In the genomic region with DNA sequence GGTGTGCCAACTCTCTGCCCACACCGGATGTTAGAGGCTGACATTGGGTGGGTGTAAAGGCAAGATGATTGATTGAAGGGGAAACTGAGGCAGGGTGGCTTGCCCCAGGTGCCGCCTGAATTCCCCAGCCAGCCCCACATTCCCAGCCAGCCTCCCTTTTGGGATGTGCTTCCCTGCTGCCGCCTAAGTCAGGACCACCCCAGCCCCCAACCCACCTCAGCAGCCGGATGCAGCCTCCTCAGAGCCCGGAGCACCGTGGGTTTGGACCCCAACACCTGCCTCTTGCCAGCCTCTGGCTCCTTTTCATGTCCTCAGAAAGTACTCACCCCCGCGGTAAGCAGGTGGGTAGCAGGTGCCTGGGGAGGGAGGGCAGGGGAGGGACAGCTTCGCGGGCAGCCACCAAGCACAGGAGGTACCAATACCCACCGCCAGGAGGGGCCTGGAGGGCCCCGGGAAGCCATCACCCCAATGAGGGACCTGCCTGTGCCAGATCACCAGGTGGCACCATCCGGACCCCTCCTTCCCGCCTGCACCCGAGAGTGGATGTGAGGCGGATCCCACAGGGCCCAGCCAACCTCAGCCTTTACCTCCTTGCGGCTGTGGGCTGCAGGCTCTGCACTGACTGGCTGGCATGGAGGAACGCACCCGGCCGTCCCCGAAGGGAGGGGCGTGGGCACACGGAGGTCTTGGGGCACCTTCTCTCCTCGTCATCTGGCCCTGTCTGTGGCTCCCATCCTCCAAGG, we compare ENCODE assay signal across 11 cellular contexts.
DNase-seq lines count a peak whose midpoint lies in the region; ATAC-seq, FAIRE-seq and TF ChIP-seq lines count a peak whose summit lies in the region.
"Had no signal": no experiment of that assay in that cellular context is flagged by ENCODE, and none has a peak within 500 bp of the region (broad histone marks: within the 10 kb centered on the region; RNA-seq: fewer than 3 reads in every experiment).

No MANE protein-coding gene starts in this region.

- TF ChIP-seq CTCF in GM12878 (IDR thresholded peaks at IDR 0.05 in 2 of 3, conservative IDR thresholded peaks at IDR 0.05 in 1 of 3; ENCODE audit: control insufficient read depth in 2 of 3, extremely low read depth in 1 of 3, insufficient read depth in 1 of 3, low read depth in 3 of 3, low read length in 3 of 3), result peak in 2 of 3 experiments; percentile 7 to 29; a peak in 1 of 6 replicates

- H3K4me3 ChIP-seq in GM12878, result no peak overlapping the region
- H3K4me3 ChIP-seq: sigmoid colon, thoracic aorta had no signal

- intact Hi-C loops in activated CD4-positive, alpha-beta memory T cell treated with anti-CD3 and anti-CD28 coated beads for 36 hours (cut with micrococcal nuclease), result loop anchor here (1.0 kb wide), 1 partner anchor 181 kb away; no protein-coding TSS in a partner anchor
- intact Hi-C loops in GM12878 (cut with micrococcal nuclease; ENCODE audit: unreplicated experiment) (loop anchor here (1.0 to 5.0 kb wide), 2 partner anchors 120 to 180 kb away; no protein-coding TSS in a partner anchor), sciatic nerve (cut with DNase I) (no loop called here)

- no TSS peak for BruUV-seq in GM12878 (replicated peaks; lab: Mats Ljungman, UMichigan)

- H3K36me3 ChIP-seq in GM12878 (ENCODE audit: control insufficient read depth in 2 of 2, insufficient read depth in 2 of 2, low read length in 1 of 2), result no peaks in the 10 kb centered on the region
- H3K36me3 ChIP-seq: sigmoid colon, thoracic aorta had no signal

- no peak overlapping the region for H3K4me2 ChIP-seq in GM12878 (ENCODE audit: control insufficient read depth, insufficient read depth)

- RAD21 ChIA-PET in GM12878 (lab: Charles Lee; ENCODE audit: unreplicated experiment), result interaction anchor here (3.1 kb wide), 1 partner anchor 118 kb away, joined by 19 read pairs; no protein-coding TSS in a partner anchor

- peak; percentile 33 for DNase-seq in activated CD4-positive, alpha-beta memory T cell treated with anti-CD3 and anti-CD28 coated beads for 36 hours
- no peak for DNase-seq in activated CD4-positive, alpha-beta memory T cell treated with anti-CD3 and anti-CD28 coated beads, Interleukin-2, amount 10 ng/mL, durations not matched to agents 7 days and 5 days
- peak; percentile 41 for DNase-seq in NCI-H146 (lab: John Stamatoyannopoulos, UW)
- no peak for DNase-seq in GM12878 (ENCODE audit: low read depth, low spot score)
- peak; percentile 63 for DNase-seq in sciatic nerve (ENCODE audit: low spot score)
- no peak for DNase-seq in NCI-H510A treated with DMSO at 0.1 percent for 48 hours (lab: John Stamatoyannopoulos, UW)
- no peak for DNase-seq in T-helper 2 cell treated with Interferon-gamma antibody and Interleukin-4, amounts not matched to agents 5 μg/mL and 100 μg/mL, for 36 hours (ENCODE audit: low spot score)
- DNase-seq: GF-D8, sigmoid colon had no signal

- in situ Hi-C loops in GM12878 (cut with MboI), result loop anchor here (5.0 to 10.0 kb wide), 3 partner anchors 75 to 563 kb away; no protein-coding TSS in a partner anchor

- FAIRE-seq in GM12878 (lab: Jason Lieb, UNC), result no peak

- no peaks in the 10 kb centered on the region; a peak in 2 of 4 replicates for H3K27me3 ChIP-seq in GM12878 (replicated peaks in 1 of 2; ENCODE audit: control insufficient read depth in 2 of 2, insufficient read depth in 2 of 2, low read length in 1 of 2)
- H3K27me3 ChIP-seq: sigmoid colon had no signal

- no peaks in the 10 kb centered on the region for H3K27me3 Mint-ChIP-seq in activated CD4-positive, alpha-beta memory T cell treated with anti-CD3 and anti-CD28 coated beads for 36 hours
- no peaks in the 10 kb centered on the region for H3K27me3 Mint-ChIP-seq in activated CD4-positive, alpha-beta memory T cell treated with anti-CD3 and anti-CD28 coated beads, Interleukin-2, amount 10 ng/mL, durations not matched to agents 7 days and 5 days
- no peaks in the 10 kb centered on the region for H3K27me3 Mint-ChIP-seq in T-helper 2 cell treated with Interferon-gamma antibody and Interleukin-4, amounts not matched to agents 5 μg/mL and 100 μg/mL, for 36 hours (ENCODE audit: low read depth)

- 46% methylated on average over 19 of the region's 24 CpGs for WGBS in GM12878 (ENCODE audit: insufficient coverage, insufficient replicate concordance, low lambda C conversion rate, missing lambda C conversion rate)

- no peak overlapping the region for H2AFZ ChIP-seq in GM12878 (ENCODE audit: control insufficient read depth, low read depth, low read length)

- no peaks in the 10 kb centered on the region for H3K9me3 Mint-ChIP-seq in activated CD4-positive, alpha-beta memory T cell treated with anti-CD3 and anti-CD28 coated beads for 36 hours
- no peaks in the 10 kb centered on the region for H3K9me3 Mint-ChIP-seq in activated CD4-positive, alpha-beta memory T cell treated with anti-CD3 and anti-CD28 coated beads, Interleukin-2, amount 10 ng/mL, durations not matched to agents 7 days and 5 days
- no peaks in the 10 kb centered on the region for H3K9me3 Mint-ChIP-seq in T-helper 2 cell treated with Interferon-gamma antibody and Interleukin-4, amounts not matched to agents 5 μg/mL and 100 μg/mL, for 36 hours

- H3K4me3 Mint-ChIP-seq in activated CD4-positive, alpha-beta memory T cell treated with anti-CD3 and anti-CD28 coated beads for 36 hours, result no peak overlapping the region
- H3K4me3 Mint-ChIP-seq in activated CD4-positive, alpha-beta memory T cell treated with anti-CD3 and anti-CD28 coated beads, Interleukin-2, amount 10 ng/mL, durations not matched to agents 7 days and 5 days, result no peak overlapping the region
- no peak overlapping the region for H3K4me3 Mint-ChIP-seq in T-helper 2 cell treated with Interferon-gamma antibody and Interleukin-4, amounts not matched to agents 5 μg/mL and 100 μg/mL, for 36 hours

- H3K27ac Mint-ChIP-seq in activated CD4-positive, alpha-beta memory T cell treated with anti-CD3 and anti-CD28 coated beads for 36 hours, result no peak overlapping the region
- no peak overlapping the region for H3K27ac Mint-ChIP-seq in activated CD4-positive, alpha-beta memory T cell treated with anti-CD3 and anti-CD28 coated beads, Interleukin-2, amount 10 ng/mL, durations not matched to agents 7 days and 5 days
- H3K27ac Mint-ChIP-seq in T-helper 2 cell treated with Interferon-gamma antibody and Interleukin-4, amounts not matched to agents 5 μg/mL and 100 μg/mL, for 36 hours, result no peak overlapping the region

- peaks cover 5% of the 10 kb centered on the region; the same call in 1 of the 2 replicates for H3K4me1 ChIP-seq in GM12878 (ENCODE audit: control insufficient read depth, insufficient read depth, low read length)

- POLR2A ChIA-PET in activated CD4-positive, alpha-beta memory T cell treated with anti-CD3 and anti-CD28 coated beads for 36 hours (lab: Charles Lee), result no interaction called here
- POLR2A ChIA-PET in activated CD4-positive, alpha-beta memory T cell treated with anti-CD3 and anti-CD28 coated beads, Interleukin-2, amount 10 ng/mL, durations not matched to agents 7 days and 5 days (lab: Charles Lee), result no interaction called here
- POLR2A ChIA-PET in GM12878 (lab: Charles Lee), result no interaction called here

- no peak overlapping the region for H3K27ac ChIP-seq in GM12878 (ENCODE audit: control insufficient read depth, insufficient read depth)
- H3K27ac ChIP-seq: sigmoid colon, thoracic aorta had no signal

- H3K36me3 Mint-ChIP-seq in activated CD4-positive, alpha-beta memory T cell treated with anti-CD3 and anti-CD28 coated beads for 36 hours, result no peaks in the 10 kb centered on the region
- H3K36me3 Mint-ChIP-seq in activated CD4-positive, alpha-beta memory T cell treated with anti-CD3 and anti-CD28 coated beads, Interleukin-2, amount 10 ng/mL, durations not matched to agents 7 days and 5 days (ENCODE audit: low read depth), result no peaks in the 10 kb centered on the region
- no peaks in the 10 kb centered on the region for H3K36me3 Mint-ChIP-seq in T-helper 2 cell treated with Interferon-gamma antibody and Interleukin-4, amounts not matched to agents 5 μg/mL and 100 μg/mL, for 36 hours (ENCODE audit: low read depth)

- no peak overlapping the region for H3K9ac ChIP-seq in GM12878 (ENCODE audit: control insufficient read depth, insufficient read depth, low read length)

- SMC1A ChIA-PET in GM12878 (lab: Charles Lee; ENCODE audit: uncharacterized antibody, unreplicated experiment), result interaction anchor here (2.3 to 3.1 kb wide), 2 partner anchors 83 to 177 kb away, joined by 17 to 33 read pairs; no protein-coding TSS in a partner anchor

- no peak for TF ChIP-seq RAD21 in GM12878 (IDR thresholded peaks at IDR 0.05; ENCODE audit: insufficient read depth, low read depth, low read length)

- H4K20me1 ChIP-seq in GM12878 (ENCODE audit: control insufficient read depth, insufficient read depth), result no peaks in the 10 kb centered on the region

- no peak for TF ChIP-seq EP300 in GM12878 (IDR thresholded peaks at IDR 0.05; ENCODE audit: borderline replicate concordance in 1 of 2, control insufficient read depth in 1 of 2, low read depth in 2 of 2, low read length in 2 of 2)

- ATAC-seq in GM12878 (peak; percentile 20), sciatic nerve (no peak), GM18498 (IDR thresholded peaks at IDR 0.05; ENCODE audit: unreplicated experiment) (no peak)

- TF ChIP-seq POLR2A in GM12878 (IDR thresholded peaks at IDR 0.05; ENCODE audit: low read depth, low read length), result no peak

- CTCF ChIA-PET in activated CD4-positive, alpha-beta memory T cell treated with anti-CD3 and anti-CD28 coated beads for 36 hours (lab: Charles Lee), result no interaction called here
- CTCF ChIA-PET in activated CD4-positive, alpha-beta memory T cell treated with anti-CD3 and anti-CD28 coated beads, Interleukin-2, amount 10 ng/mL, durations not matched to agents 7 days and 5 days (lab: Charles Lee), result no interaction called here
- CTCF ChIA-PET in GM12878 (lab: Yijun Ruan, JAX), result no interaction called here

- no peaks in the 10 kb centered on the region for H3K79me2 ChIP-seq in GM12878 (ENCODE audit: control insufficient read depth, insufficient read depth, low read length)

- peaks cover 7% of the 10 kb centered on the region for H3K4me1 Mint-ChIP-seq in activated CD4-positive, alpha-beta memory T cell treated with anti-CD3 and anti-CD28 coated beads for 36 hours (ENCODE audit: low read depth)
- H3K4me1 Mint-ChIP-seq in activated CD4-positive, alpha-beta memory T cell treated with anti-CD3 and anti-CD28 coated beads, Interleukin-2, amount 10 ng/mL, durations not matched to agents 7 days and 5 days, result peaks cover 5% of the 10 kb centered on the region
- peaks cover 5% of the 10 kb centered on the region for H3K4me1 Mint-ChIP-seq in T-helper 2 cell treated with Interferon-gamma antibody and Interleukin-4, amounts not matched to agents 5 μg/mL and 100 μg/mL, for 36 hours (ENCODE audit: low read depth)

- H3K9me3 ChIP-seq in GM12878 (replicated peaks; ENCODE audit: control insufficient read depth, insufficient read depth, low read length), result no peaks in the 10 kb centered on the region
- H3K9me3 ChIP-seq: sigmoid colon, thoracic aorta had no signal

TF ChIP-seq in GM12878, 131 proteins besides CTCF, POLR2A, EP300 and RAD21 (continues in another document):
- no peak for TF ChIP-seq TCF7 (IDR thresholded peaks at IDR 0.05; ENCODE audit: borderline replicate concordance)
- no peak for TF ChIP-seq CREB1 (IDR thresholded peaks at IDR 0.05; ENCODE audit: low read depth)
- TF ChIP-seq SREBF1 (IDR thresholded peaks at IDR 0.05; ENCODE audit: low read length), result no peak
- TF ChIP-seq SIX5 (IDR thresholded peaks at IDR 0.05; ENCODE audit: low read depth, low read length, severe bottlenecking), result no peak

Comparison
In these comparisons a context has a peak if more than half of its experiments do, and no peak if none do; other contexts are left out.
1. DNase-seq: peak in activated CD4-positive, alpha-beta memory T cell treated with anti-CD3 and anti-CD28 coated beads for 36 hours (single experiment), NCI-H146 (single experiment) and sciatic nerve (single experiment); none in activated CD4-positive, alpha-beta memory T cell treated with anti-CD3 and anti-CD28 coated beads, Interleukin-2, amount 10 ng/mL, durations not matched to agents 7 days and 5 days (single experiment), GM12878 (single experiment), NCI-H510A treated with DMSO at 0.1 percent for 48 hours (single experiment) and T-helper 2 cell treated with Interferon-gamma antibody and Interleukin-4, amounts not matched to agents 5 μg/mL and 100 μg/mL, for 36 hours (single experiment).